Comparison of ENCODE assay signal across 8 cellular contexts in genomic region chr19:6047741-6048231, GRCh38.
A peak's percentile ranks its signal among the peaks of the same experiment; 100 is the strongest.
DNase-seq lines count a peak whose midpoint lies in the region; ATAC-seq and TF ChIP-seq lines count a peak whose summit lies in the region.

No MANE protein-coding gene starts in this region.

- peak; percentile 72 for TF ChIP-seq CTCF in GM12872 (IDR thresholded peaks at IDR 0.05; ENCODE audit: insufficient read depth, low read depth, low read length)

- CTCF ChIA-PET in activated CD4-positive, alpha-beta T cell treated with anti-CD3 and anti-CD28 coated beads, Interleukin-2, amount 10 ng/mL, durations not matched to agents 7 days and 5 days (lab: Charles Lee): interaction anchor here (0.7 to 1.9 kb wide), 11 partner anchors 10 to 83 kb away, joined by 3 to 14 read pairs (median 3); no protein-coding TSS in a partner anchor

- H3K4me1 Mint-ChIP-seq in activated CD4-positive, alpha-beta T cell treated with anti-CD3 and anti-CD28 coated beads, Interleukin-2, amount 10 ng/mL, durations not matched to agents 7 days and 5 days: peaks cover 4% of the 10 kb centered on the region

- no peaks in the 10 kb centered on the region for H3K9me3 Mint-ChIP-seq in activated CD4-positive, alpha-beta T cell treated with anti-CD3 and anti-CD28 coated beads, Interleukin-2, amount 10 ng/mL, durations not matched to agents 7 days and 5 days

- DNase-seq in NCI-H1092 treated with DMSO at 0.1 percent for 48 hours (lab: John Stamatoyannopoulos, UW) (peak; percentile 58), astrocyte of the hippocampus (ENCODE audit: low read depth, low spot score) (peak; percentile 73), kidney tubule cell (ENCODE audit: low spot score) (peak; percentile 41)
- no peak for DNase-seq in activated CD4-positive, alpha-beta T cell treated with anti-CD3 and anti-CD28 coated beads, Interleukin-2, amount 10 ng/mL, durations not matched to agents 7 days and 5 days

- no peaks in the 10 kb centered on the region for H3K36me3 Mint-ChIP-seq in activated CD4-positive, alpha-beta T cell treated with anti-CD3 and anti-CD28 coated beads, Interleukin-2, amount 10 ng/mL, durations not matched to agents 7 days and 5 days (ENCODE audit: low read depth)

- H3K27me3 Mint-ChIP-seq in activated CD4-positive, alpha-beta T cell treated with anti-CD3 and anti-CD28 coated beads, Interleukin-2, amount 10 ng/mL, durations not matched to agents 7 days and 5 days: no peaks in the 10 kb centered on the region

- H3K27ac Mint-ChIP-seq in activated CD4-positive, alpha-beta T cell treated with anti-CD3 and anti-CD28 coated beads, Interleukin-2, amount 10 ng/mL, durations not matched to agents 7 days and 5 days: no peak overlapping the region

- no peak overlapping the region for H3K4me3 Mint-ChIP-seq in activated CD4-positive, alpha-beta T cell treated with anti-CD3 and anti-CD28 coated beads, Interleukin-2, amount 10 ng/mL, durations not matched to agents 7 days and 5 days

- POLR2A ChIA-PET in activated CD4-positive, alpha-beta T cell treated with anti-CD3 and anti-CD28 coated beads, Interleukin-2, amount 10 ng/mL, durations not matched to agents 7 days and 5 days (lab: Charles Lee): no interaction called here

- ATAC-seq in GM21447 (IDR thresholded peaks at IDR 0.05; ENCODE audit: unreplicated experiment) (no peak), HG03139 (IDR thresholded peaks at IDR 0.05; ENCODE audit: unreplicated experiment) (no peak), GM18907 (IDR thresholded peaks at IDR 0.05; ENCODE audit: unreplicated experiment) (no peak)
